In genomic region chr22:37842015-37842793, GRCh38 we compare ENCODE assay signal across 1 cellular context.
TF ChIP-seq lines count a peak whose summit lies in the region.

No MANE protein-coding gene starts in this region.

TF ChIP-seq in K562, 482 proteins besides CTCF, POLR2A, EP300 and RAD21:
- TF ChIP-seq C11orf30 (IDR thresholded peaks at IDR 0.05; ENCODE audit: low read depth), result no peak
- no peak for TF ChIP-seq CTBP1 (IDR thresholded peaks at IDR 0.05; ENCODE audit: borderline replicate concordance)
- TF ChIP-seq ESRRA (IDR thresholded peaks at IDR 0.05; ENCODE audit: borderline replicate concordance, low read depth), result 0 out of 2 replicates have a peak, but pooled peaks have one; percentile 17
- TF ChIP-seq ZNF76 (CRISPR knock-in tag; IDR thresholded peaks at IDR 0.05; ENCODE audit: borderline replicate concordance), result no peak
- TF ChIP-seq RHOXF2B (CRISPR knock-in tag; conservative IDR thresholded peaks at IDR 0.05), result no peak
- TF ChIP-seq, protein P1, sequence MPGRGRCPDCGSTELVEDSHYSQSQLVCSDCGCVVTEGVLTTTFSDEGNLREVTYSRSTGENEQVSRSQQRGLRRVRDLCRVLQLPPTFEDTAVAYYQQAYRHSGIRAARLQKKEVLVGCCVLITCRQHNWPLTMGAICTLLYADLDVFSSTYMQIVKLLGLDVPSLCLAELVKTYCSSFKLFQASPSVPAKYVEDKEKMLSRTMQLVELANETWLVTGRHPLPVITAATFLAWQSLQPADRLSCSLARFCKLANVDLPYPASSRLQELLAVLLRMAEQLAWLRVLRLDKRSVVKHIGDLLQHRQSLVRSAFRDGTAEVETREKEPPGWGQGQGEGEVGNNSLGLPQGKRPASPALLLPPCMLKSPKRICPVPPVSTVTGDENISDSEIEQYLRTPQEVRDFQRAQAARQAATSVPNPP (IDR thresholded peaks at IDR 0.05; ENCODE audit: borderline replicate concordance, insufficient read depth, insufficient read length), result no peak
- peak; percentile 12; the same call in 1 of the 2 replicates for TF ChIP-seq CBFA2T3 (IDR thresholded peaks at IDR 0.05)
TF ChIP-seq in K562: peak in this region for 2.
